In genomic region chr7:42545049-42545724, GRCh38 we compare ENCODE assay signal across 22 cellular contexts.
DNase-seq lines count a peak whose midpoint lies in the region; ATAC-seq, FAIRE-seq and TF ChIP-seq lines count a peak whose summit lies in the region.
"Had no signal": no experiment of that assay in that cellular context is flagged by ENCODE, and none has a peak within 500 bp of the region (broad histone marks: within the 10 kb centered on the region; RNA-seq: fewer than 3 reads in every experiment).

No MANE protein-coding gene starts in this region.

- H3K4me1 ChIP-seq in HEK293 (ENCODE audit: control insufficient read depth, insufficient read depth, low read length) (no peaks in the 10 kb centered on the region), pancreas (no peaks in the 10 kb centered on the region), foreskin keratinocyte (peaks cover 13% of the 10 kb centered on the region)
- H3K4me1 ChIP-seq: BE2C; BLaER1 treated with 17β-estradiol and CSF1 and Interleukin-3, amounts not matched to agents 10 nM and 100 nM; HAP-1 had no signal

- WGBS in pancreas, 2 donors, result 64 to 81% methylated on average over 1 of the region's 1 CpG

- H3K36me3 ChIP-seq in HEK293 (ENCODE audit: control insufficient read depth in 2 of 2, insufficient read depth in 1 of 2, low read length in 2 of 2), result no peaks in the 10 kb centered on the region
- no peaks in the 10 kb centered on the region for H3K36me3 ChIP-seq in pancreas
- H3K36me3 ChIP-seq: BE2C; BLaER1 treated with 17β-estradiol and CSF1 and Interleukin-3, amounts not matched to agents 10 nM and 100 nM; HAP-1 had no signal

- no peak for TF ChIP-seq CTCF in HEK293 (tag by site-specific recombination; IDR thresholded peaks at IDR 0.05)
- TF ChIP-seq CTCF in pancreas (IDR thresholded peaks at IDR 0.05), result no peak
- TF ChIP-seq CTCF in foreskin keratinocyte (conservative IDR thresholded peaks at IDR 0.05), result no peak

- FAIRE-seq in colon (lab: Jason Lieb, UNC) (peak; percentile 47), pancreas (lab: Jason Lieb, UNC) (peak; percentile 23)
- FAIRE-seq: D721Med, GM12878, GM18507, H54 had no signal

- H3K9me3 ChIP-seq in HEK293 (ENCODE audit: control insufficient read depth, insufficient read depth, low read depth, low read length) (no peaks in the 10 kb centered on the region; the same call in none of the 2 replicates), pancreas (no peaks in the 10 kb centered on the region)
- H3K9me3 ChIP-seq: BE2C had no signal

- H3K27me3 ChIP-seq in pancreas, result peaks cover 0 to under 1% (median 0%) of the 10 kb centered on the region in 4 donors
- H3K27me3 ChIP-seq in foreskin keratinocyte, result no peaks in the 10 kb centered on the region
- H3K27me3 ChIP-seq: BE2C; BLaER1 treated with 17β-estradiol and CSF1 and Interleukin-3, amounts not matched to agents 10 nM and 100 nM had no signal

- H3K27ac ChIP-seq in HEK293 (ENCODE audit: extremely low read depth, low read depth, low read length) (no peak overlapping the region), pancreas (no peak overlapping the region), foreskin keratinocyte (no peak overlapping the region)
- H3K27ac ChIP-seq: BLaER1 treated with 17β-estradiol and CSF1 and Interleukin-3, amounts not matched to agents 10 nM and 100 nM had no signal

- CTCF ChIA-PET in HEK293 (lab: Yijun Ruan, JAX), result interaction anchor here (0.7 kb wide), 1 partner anchor 13 kb away, joined by 3 read pairs; no protein-coding TSS in a partner anchor

- intact Hi-C loops in pancreas (cut with DNase I), result no loop called here

- no peak for ATAC-seq in pancreas
- ATAC-seq in foreskin keratinocyte, result no peak
- ATAC-seq: GM12878, GM23338 had no signal

- POLR2A ChIA-PET in HEK293 (lab: Yijun Ruan, JAX), result no interaction called here

- no peak for DNase-seq in pancreas
- DNase-seq in NCI-H446 treated with DMSO at 0.1 percent for 48 hours (lab: John Stamatoyannopoulos, UW), result no peak
- no peak for DNase-seq in foreskin keratinocyte
- DNase-seq in NCI-H128 (lab: John Stamatoyannopoulos, UW; ENCODE audit: unreplicated experiment), result no peak
- DNase-seq: ACHN; AML-193; BE2C; CD4-positive, alpha-beta T cell; CD8-positive, alpha-beta memory T cell; DMS 273 treated with DMSO at 0.1 percent for 48 hours; DMS79; EL; GDM1 had no signal

- no peak overlapping the region for H3K4me3 ChIP-seq in HEK293 (ENCODE audit: low read depth, low read length)
- H3K4me3 ChIP-seq in pancreas, result no peak overlapping the region
- H3K4me3 ChIP-seq: GM12878, GM23338, HAP-1 had no signal

TF ChIP-seq in HEK293, 187 proteins besides CTCF, POLR2A, EP300 and RAD21 (continues in another document):
- TF ChIP-seq ZSCAN30 (tag by site-specific recombination; IDR thresholded peaks at IDR 0.05) (no peak), ZNF423 (tag by site-specific recombination; IDR thresholded peaks at IDR 0.05) (no peak), SETDB1 (IDR thresholded peaks at IDR 0.05; ENCODE audit: insufficient read length, low read length) (peak; percentile 99), ZNF639 (tag by site-specific recombination; IDR thresholded peaks at IDR 0.05) (no peak), PRDM10 (tag by site-specific recombination; IDR thresholded peaks at IDR 0.05) (no peak), OVOL3 (tag by site-specific recombination; IDR thresholded peaks at IDR 0.05) (no peak), ZNF626 (tag by site-specific recombination; IDR thresholded peaks at IDR 0.05) (peak; percentile 56; the same call in 1 of the 2 replicates), ZNF549 (tag by site-specific recombination; IDR thresholded peaks at IDR 0.05) (peak; percentile 77; the same call in 1 of the 2 replicates), ZNF280D (tag by site-specific recombination; IDR thresholded peaks at IDR 0.05) (0 out of 2 replicates have a peak, but pooled peaks have one; percentile 37), ZBTB6 (tag by site-specific recombination; IDR thresholded peaks at IDR 0.05) (no peak), ZSCAN23 (tag by site-specific recombination; IDR thresholded peaks at IDR 0.05) (no peak), ZBTB48 (tag by site-specific recombination; IDR thresholded peaks at IDR 0.05) (no peak), ZNF692 (tag by site-specific recombination; IDR thresholded peaks at IDR 0.05) (no peak), ZNF510 (tag by site-specific recombination; IDR thresholded peaks at IDR 0.05; ENCODE audit: insufficient replicate concordance) (peak; percentile 6), ZBTB17 (tag by site-specific recombination; IDR thresholded peaks at IDR 0.05) (no peak)
